Comparison of ENCODE assay signal across 1 cellular context in genomic region chr16:57204675-57205074, GRCh38.
TF ChIP-seq lines count a peak whose summit lies in the region.

No MANE protein-coding gene starts in this region.

TF ChIP-seq in GM23338, 12 proteins besides CTCF, POLR2A, EP300 and RAD21 (continued from another document):
- TF ChIP-seq ZNF462 (CRISPR knock-in tag; IDR thresholded peaks at IDR 0.05) (no peak), EZH2 (IDR thresholded peaks at IDR 0.05; ENCODE audit: low read depth, unreplicated experiment) (no peak), REST (IDR thresholded peaks at IDR 0.05; ENCODE audit: unreplicated experiment) (no peak), EZH2phosphoT487 (IDR thresholded peaks at IDR 0.05; ENCODE audit: unreplicated experiment) (no peak), ZNF331 (CRISPR knock-in tag; IDR thresholded peaks at IDR 0.05; ENCODE audit: low read depth) (no peak), ZNF114 (CRISPR knock-in tag; IDR thresholded peaks at IDR 0.05) (no peak), ETS1 (IDR thresholded peaks at IDR 0.05) (no peak), CREB1 (CRISPR knock-in tag; IDR thresholded peaks at IDR 0.05; ENCODE audit: low read depth) (no peak)
